In genomic region chr4:40321671-40322131, GRCh38 we compare ENCODE assay signal across 1 cellular context.
TF ChIP-seq lines count a peak whose summit lies in the region.

No MANE protein-coding gene starts in this region.

TF ChIP-seq in H1, 55 proteins besides CTCF, POLR2A, EP300 and RAD21 (continued from another document):
- TF ChIP-seq KDM4A (IDR thresholded peaks at IDR 0.05; ENCODE audit: low read depth, low read length, severe bottlenecking) (no peak), CBX5 (IDR thresholded peaks at IDR 0.05; ENCODE audit: low read depth, low read length) (no peak)
